Comparison of ENCODE assay signal across 3 cellular contexts in the genomic region with DNA sequence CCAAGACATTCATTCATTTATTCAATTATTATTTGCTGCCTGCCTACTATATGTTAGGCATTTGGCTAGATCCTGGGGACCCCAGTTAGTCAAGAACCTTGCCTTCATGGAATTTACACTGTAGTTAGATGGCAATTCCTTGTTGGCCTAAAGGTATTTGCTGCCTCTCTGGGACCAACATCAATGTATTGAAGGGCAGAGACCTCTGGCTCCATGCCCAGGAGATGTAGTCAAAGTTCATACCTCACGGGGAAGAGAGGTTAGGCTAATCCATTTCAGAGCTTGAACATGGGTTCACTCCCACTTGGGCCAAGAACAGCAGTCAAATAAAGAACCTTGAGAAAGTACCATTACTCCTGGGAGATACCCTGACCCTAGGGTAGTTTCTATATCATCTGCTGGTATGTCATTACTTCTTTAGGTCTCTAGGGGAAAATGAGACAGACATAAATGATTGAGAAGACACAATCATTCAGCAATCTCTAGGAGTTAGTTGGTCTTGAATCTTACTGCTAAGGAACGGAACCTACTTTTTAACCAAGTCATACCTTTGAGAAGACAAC.
A peak's percentile ranks its signal among the peaks of the same experiment; 100 is the strongest.
TF ChIP-seq lines count a peak whose summit lies in the region.

No MANE protein-coding gene starts in this region.

TF ChIP-seq in HEK293, 187 proteins besides CTCF, POLR2A, EP300 and RAD21:
- TF ChIP-seq, protein P1, sequence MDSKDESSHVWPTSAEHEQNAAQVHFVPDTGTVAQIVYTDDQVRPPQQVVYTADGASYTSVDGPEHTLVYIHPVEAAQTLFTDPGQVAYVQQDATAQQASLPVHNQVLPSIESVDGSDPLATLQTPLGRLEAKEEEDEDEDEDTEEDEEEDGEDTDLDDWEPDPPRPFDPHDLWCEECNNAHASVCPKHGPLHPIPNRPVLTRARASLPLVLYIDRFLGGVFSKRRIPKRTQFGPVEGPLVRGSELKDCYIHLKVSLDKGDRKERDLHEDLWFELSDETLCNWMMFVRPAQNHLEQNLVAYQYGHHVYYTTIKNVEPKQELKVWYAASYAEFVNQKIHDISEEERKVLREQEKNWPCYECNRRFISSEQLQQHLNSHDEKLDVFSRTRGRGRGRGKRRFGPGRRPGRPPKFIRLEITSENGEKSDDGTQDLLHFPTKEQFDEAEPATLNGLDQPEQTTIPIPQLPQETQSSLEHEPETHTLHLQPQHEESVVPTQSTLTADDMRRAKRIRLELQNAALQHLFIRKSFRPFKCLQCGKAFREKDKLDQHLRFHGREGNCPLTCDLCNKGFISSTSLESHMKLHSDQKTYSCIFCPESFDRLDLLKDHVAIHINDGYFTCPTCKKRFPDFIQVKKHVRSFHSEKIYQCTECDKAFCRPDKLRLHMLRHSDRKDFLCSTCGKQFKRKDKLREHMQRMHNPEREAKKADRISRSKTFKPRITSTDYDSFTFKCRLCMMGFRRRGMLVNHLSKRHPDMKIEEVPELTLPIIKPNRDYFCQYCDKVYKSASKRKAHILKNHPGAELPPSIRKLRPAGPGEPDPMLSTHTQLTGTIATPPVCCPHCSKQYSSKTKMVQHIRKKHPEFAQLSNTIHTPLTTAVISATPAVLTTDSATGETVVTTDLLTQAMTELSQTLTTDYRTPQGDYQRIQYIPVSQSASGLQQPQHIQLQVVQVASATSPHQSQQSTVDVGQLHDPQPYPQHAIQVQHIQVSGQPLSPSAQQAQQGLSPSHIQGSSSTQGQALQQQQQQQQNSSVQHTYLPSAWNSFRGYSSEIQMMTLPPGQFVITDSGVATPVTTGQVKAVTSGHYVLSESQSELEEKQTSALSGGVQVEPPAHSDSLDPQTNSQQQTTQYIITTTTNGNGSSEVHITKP (tag by site-specific recombination; IDR thresholded peaks at IDR 0.05) = 0 out of 2 replicates have a peak, but pooled peaks have one; percentile 33
- no peak for TF ChIP-seq ZNF791 (tag by site-specific recombination; IDR thresholded peaks at IDR 0.05)
- peak; percentile 28; the same call in 1 of the 2 replicates for TF ChIP-seq ZBTB48 (tag by site-specific recombination; IDR thresholded peaks at IDR 0.05)

TF ChIP-seq in GM12878, 131 proteins besides CTCF, POLR2A, EP300 and RAD21:
- TF ChIP-seq ZNF24 (IDR thresholded peaks at IDR 0.05) (0 out of 2 replicates have a peak, but pooled peaks have one; percentile 27), FOXK2 (IDR thresholded peaks at IDR 0.05) (no peak)

TF ChIP-seq in HepG2, 621 proteins besides CTCF, POLR2A, EP300 and RAD21 (continues in another document):
- peak; percentile 52; the same call in 1 of the 2 replicates for TF ChIP-seq RCOR2 (CRISPR knock-in tag; IDR thresholded peaks at IDR 0.05)
- TF ChIP-seq ZNF574 (CRISPR knock-in tag; IDR thresholded peaks at IDR 0.05) = 0 out of 2 replicates have a peak, but pooled peaks have one; percentile 34
- peak; percentile 34; the same call in 1 of the 2 replicates for TF ChIP-seq FOXA3 (CRISPR knock-in tag; IDR thresholded peaks at IDR 0.05)
- no peak for TF ChIP-seq ZNF792 (CRISPR knock-in tag; IDR thresholded peaks at IDR 0.05)
- TF ChIP-seq SOX6 (IDR thresholded peaks at IDR 0.05) = no peak
- TF ChIP-seq SOX6 (CRISPR knock-in tag; IDR thresholded peaks at IDR 0.05) = 0 out of 2 replicates have a peak, but pooled peaks have one; percentile 20
- peak; percentile 63; the same call in 1 of the 2 replicates for TF ChIP-seq ZNF331 (CRISPR knock-in tag; IDR thresholded peaks at IDR 0.05)
- 0 out of 2 replicates have a peak, but pooled peaks have one; percentile 52 for TF ChIP-seq ZNF614 (CRISPR knock-in tag; IDR thresholded peaks at IDR 0.05; ENCODE audit: borderline replicate concordance)
- TF ChIP-seq HOMEZ (CRISPR knock-in tag; IDR thresholded peaks at IDR 0.05; ENCODE audit: low read depth) = 0 out of 2 replicates have a peak, but pooled peaks have one; percentile 16
- TF ChIP-seq ZNF205 (CRISPR knock-in tag; IDR thresholded peaks at IDR 0.05) = no peak
- 0 out of 2 replicates have a peak, but pooled peaks have one; percentile 43 for TF ChIP-seq PPARG (CRISPR knock-in tag; conservative IDR thresholded peaks at IDR 0.05)
- no peak for TF ChIP-seq RFX1 (IDR thresholded peaks at IDR 0.05)
- TF ChIP-seq RXRB (CRISPR knock-in tag; IDR thresholded peaks at IDR 0.05; ENCODE audit: borderline replicate concordance) = peak; percentile 62; the same call in 1 of the 2 replicates
- TF ChIP-seq ELF3 (CRISPR knock-in tag; IDR thresholded peaks at IDR 0.05) = 0 out of 2 replicates have a peak, but pooled peaks have one; percentile 27
- no peak for TF ChIP-seq ZNF451 (CRISPR knock-in tag; IDR thresholded peaks at IDR 0.05)
- peak; percentile 74 for TF ChIP-seq GATAD2A (CRISPR knock-in tag; IDR thresholded peaks at IDR 0.05)
- TF ChIP-seq, protein P2, sequence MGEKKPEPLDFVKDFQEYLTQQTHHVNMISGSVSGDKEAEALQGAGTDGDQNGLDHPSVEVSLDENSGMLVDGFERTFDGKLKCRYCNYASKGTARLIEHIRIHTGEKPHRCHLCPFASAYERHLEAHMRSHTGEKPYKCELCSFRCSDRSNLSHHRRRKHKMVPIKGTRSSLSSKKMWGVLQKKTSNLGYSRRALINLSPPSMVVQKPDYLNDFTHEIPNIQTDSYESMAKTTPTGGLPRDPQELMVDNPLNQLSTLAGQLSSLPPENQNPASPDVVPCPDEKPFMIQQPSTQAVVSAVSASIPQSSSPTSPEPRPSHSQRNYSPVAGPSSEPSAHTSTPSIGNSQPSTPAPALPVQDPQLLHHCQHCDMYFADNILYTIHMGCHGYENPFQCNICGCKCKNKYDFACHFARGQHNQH (CRISPR knock-in tag; IDR thresholded peaks at IDR 0.05) = 0 out of 2 replicates have a peak, but pooled peaks have one; percentile 39
- TF ChIP-seq NR2F2 (IDR thresholded peaks at IDR 0.05; ENCODE audit: borderline replicate concordance, low read depth) = peak; percentile 55
- no peak for TF ChIP-seq SOX13 (IDR thresholded peaks at IDR 0.05)
- peak in 1 of 2 experiments; percentile 24; a peak in 1 of 4 replicates for TF ChIP-seq SOX13 (CRISPR knock-in tag; conservative IDR thresholded peaks at IDR 0.05 in 1 of 2, IDR thresholded peaks at IDR 0.05 in 1 of 2)
- peak; percentile 28; the same call in 1 of the 2 replicates for TF ChIP-seq ISL2 (CRISPR knock-in tag; IDR thresholded peaks at IDR 0.05)
- peak; percentile 60 for TF ChIP-seq ZMYM4 (CRISPR knock-in tag; IDR thresholded peaks at IDR 0.05)
- TF ChIP-seq SIN3A (IDR thresholded peaks at IDR 0.05; ENCODE audit: borderline replicate concordance, low read depth, low read length) = no peak
- TF ChIP-seq ZBTB20 (CRISPR knock-in tag; IDR thresholded peaks at IDR 0.05; ENCODE audit: borderline replicate concordance, low read depth) = no peak
- TF ChIP-seq HNF4G (IDR thresholded peaks at IDR 0.05; ENCODE audit: borderline replicate concordance, low read depth, low read length) = peak; percentile 38; the same call in 1 of the 2 replicates
- no peak for TF ChIP-seq HNF4G (CRISPR knock-in tag; IDR thresholded peaks at IDR 0.05; ENCODE audit: borderline replicate concordance, low read depth)
- TF ChIP-seq NR2F6 (IDR thresholded peaks at IDR 0.05) = peak; percentile 65
- peak; percentile 70 for TF ChIP-seq NR2F6 (CRISPR knock-in tag; IDR thresholded peaks at IDR 0.05)
- no peak for TF ChIP-seq MEIS1 (CRISPR knock-in tag; IDR thresholded peaks at IDR 0.05; ENCODE audit: borderline replicate concordance)
- peak; percentile 39; the same call in 1 of the 2 replicates for TF ChIP-seq BCL6 (CRISPR knock-in tag; IDR thresholded peaks at IDR 0.05)
- peak; percentile 78 for TF ChIP-seq HNF4A (CRISPR knock-in tag; IDR thresholded peaks at IDR 0.05)
- TF ChIP-seq PHB2 (IDR thresholded peaks at IDR 0.05; ENCODE audit: partially characterized antibody) = no peak
- peak; percentile 46 for TF ChIP-seq PAXIP1 (CRISPR knock-in tag; conservative IDR thresholded peaks at IDR 0.05)
- TF ChIP-seq ZNF652 (CRISPR knock-in tag; IDR thresholded peaks at IDR 0.05; ENCODE audit: borderline replicate concordance, low read depth) = peak; percentile 22; the same call in 1 of the 2 replicates
- no peak for TF ChIP-seq ZNF597 (CRISPR knock-in tag; IDR thresholded peaks at IDR 0.05)
- TF ChIP-seq MED1 (CRISPR knock-in tag; IDR thresholded peaks at IDR 0.05) = 0 out of 2 replicates have a peak, but pooled peaks have one; percentile 43
- peak; percentile 33; the same call in 1 of the 2 replicates for TF ChIP-seq SALL1 (CRISPR knock-in tag; IDR thresholded peaks at IDR 0.05)
- TF ChIP-seq HDAC2 (CRISPR knock-in tag; IDR thresholded peaks at IDR 0.05) = peak; percentile 44; the same call in 1 of the 2 replicates
- 0 out of 2 replicates have a peak, but pooled peaks have one; percentile 33 for TF ChIP-seq KDM3A (CRISPR knock-in tag; IDR thresholded peaks at IDR 0.05; ENCODE audit: low read depth)
- TF ChIP-seq PITX1 (CRISPR knock-in tag; IDR thresholded peaks at IDR 0.05) = peak; percentile 23; the same call in 1 of the 2 replicates
- peak; percentile 81; the same call in 1 of the 2 replicates for TF ChIP-seq ZNF644 (CRISPR knock-in tag; IDR thresholded peaks at IDR 0.05; ENCODE audit: low read depth)
- TF ChIP-seq LCORL (IDR thresholded peaks at IDR 0.05) = no peak
- TF ChIP-seq LCORL (CRISPR knock-in tag; IDR thresholded peaks at IDR 0.05) = 0 out of 2 replicates have a peak, but pooled peaks have one; percentile 28
- no peak for TF ChIP-seq ZNF253 (CRISPR knock-in tag; IDR thresholded peaks at IDR 0.05; ENCODE audit: borderline replicate concordance)
- TF ChIP-seq TEAD3 (CRISPR knock-in tag; optimal IDR thresholded peaks at IDR 0.05; ENCODE audit: borderline replicate concordance) = peak; percentile 70
- TF ChIP-seq ZNF441 (CRISPR knock-in tag; IDR thresholded peaks at IDR 0.05; ENCODE audit: borderline replicate concordance) = peak; percentile 93
- peak; percentile 62; the same call in 1 of the 2 replicates for TF ChIP-seq NFIC (IDR thresholded peaks at IDR 0.05; ENCODE audit: low read length)
